In genomic region chr19:42052241-42052863, GRCh38 we compare ENCODE assay signal across 16 cellular contexts. TPM values are rescaled to one million over a fixed set of nuclear protein-coding genes. Genes with fewer than 3 reads are reported as not detected.
DNase-seq lines count a peak whose midpoint lies in the region; ATAC-seq, FAIRE-seq and TF ChIP-seq lines count a peak whose summit lies in the region.
"Had no signal": no experiment of that assay in that cellular context is flagged by ENCODE, and none has a peak within 500 bp of the region (broad histone marks: within the 10 kb centered on the region; RNA-seq: fewer than 3 reads in every experiment).

No MANE protein-coding gene starts in this region.

- peak overlapping the region; percentile 42; the same call in 1 of the 2 replicates for H4K8ac ChIP-seq in H1 (ENCODE audit: extremely low read depth, insufficient read depth, low read length)

- no peak for FAIRE-seq in H1 (lab: Jason Lieb, UNC)

- no peaks in the 10 kb centered on the region for H3K23me2 ChIP-seq in H1 (ENCODE audit: low read depth, low read length)

- H3K4me3 ChIP-seq in H1 (ENCODE audit: extremely low read depth in 1 of 4, insufficient read depth in 2 of 4, low read depth in 3 of 4, low read length in 4 of 4) (no peak overlapping the region), skin epidermis (no peak overlapping the region)
- H3K4me3 ChIP-seq: coronary artery, GM23248, prostate gland had no signal

- H3K9me3 ChIP-seq in H1 (ENCODE audit: insufficient read depth in 2 of 2, low read depth in 1 of 2, low read length in 1 of 2), result no peaks in the 10 kb centered on the region
- H3K9me3 ChIP-seq: prostate gland had no signal

- CTCF ChIA-PET in H1 (lab: Charles Lee; ENCODE audit: partially characterized antibody), result interaction anchor here (0.6 to 5.6 kb wide), 9 partner anchors 9 to 617 kb away, joined by 3 to 23 read pairs (median 4); no protein-coding TSS in a partner anchor

- TF ChIP-seq RAD21 in H1 (IDR thresholded peaks at IDR 0.05 in 1 of 2, conservative IDR thresholded peaks at IDR 0.05 in 1 of 2; ENCODE audit: low read depth in 2 of 2, low read length in 2 of 2), result no peak

- no peak for TF ChIP-seq POLR2A in H1 (IDR thresholded peaks at IDR 0.05; ENCODE audit: control extremely low read depth in 1 of 2, low read depth in 2 of 2, low read length in 2 of 2)

- no peak for ATAC-seq in activated T-cell treated with anti-CD3 and anti-CD28 coated beads, Interleukin-2, amount 50 U/mL, for 72 hours (replicated peaks in 1 of 2)
- ATAC-seq in activated T-cell treated with anti-CD3 and anti-CD28 coated beads, Interleukin-2, amount 50 U/mL, for 4 hours, result no peak
- no peak for ATAC-seq in GM21786 (IDR thresholded peaks at IDR 0.05; ENCODE audit: unreplicated experiment)
- ATAC-seq in HG02885 (IDR thresholded peaks at IDR 0.05; ENCODE audit: poor library complexity, unreplicated experiment), result no peak
- ATAC-seq: WTC11 had no signal

- H3K9me3 Mint-ChIP-seq in activated T-cell treated with anti-CD3 and anti-CD28 coated beads, Interleukin-2, amount 50 U/mL, for 72 hours, result no peaks in the 10 kb centered on the region
- H3K9me3 Mint-ChIP-seq in activated T-cell treated with anti-CD3 and anti-CD28 coated beads, Interleukin-2, amount 50 U/mL, for 4 hours, result no peaks in the 10 kb centered on the region
- H3K9me3 Mint-ChIP-seq: stimulated activated naive B cell treated with anti-CD40 and anti-IgM and Interleukin-4, amounts not matched to agents 10 μg/mL and 1 μg/mL and 100 μg/mL, for 72 hours; WTC11 had no signal

- H4K20me1 ChIP-seq in H1 (replicated peaks in 1 of 2; ENCODE audit: control insufficient read depth in 1 of 2, insufficient read depth in 2 of 2, low read length in 2 of 2), result peaks cover 0 to 16% of the 10 kb centered on the region in 2 experiments

- no peaks in the 10 kb centered on the region for H3K27me3 Mint-ChIP-seq in activated T-cell treated with anti-CD3 and anti-CD28 coated beads, Interleukin-2, amount 50 U/mL, for 72 hours (ENCODE audit: low read depth)
- H3K27me3 Mint-ChIP-seq in activated T-cell treated with anti-CD3 and anti-CD28 coated beads, Interleukin-2, amount 50 U/mL, for 4 hours (ENCODE audit: low read depth), result no peaks in the 10 kb centered on the region
- H3K27me3 Mint-ChIP-seq: stimulated activated naive B cell treated with anti-CD40 and anti-IgM and Interleukin-4, amounts not matched to agents 10 μg/mL and 1 μg/mL and 100 μg/mL, for 72 hours had no signal

- H3K27ac ChIP-seq in H1 (ENCODE audit: low read depth, low read length) (no peak overlapping the region), skin epidermis (peak overlapping the region in 11 of 21 experiments; percentile 1 to 78 (median 44))
- H3K27ac ChIP-seq: coronary artery, GM23248, HL-60, prostate gland had no signal

- WGBS in H1 (ENCODE audit: extremely low coverage in 1 of 2, insufficient coverage in 1 of 2, insufficient read length in 1 of 2, insufficient replicate concordance in 2 of 2, low coverage in 1 of 2, low lambda C conversion rate in 2 of 2, missing lambda C conversion rate in 1 of 2), 2 experiments, result 92% methylated on average over 10 of the region's 10 CpGs; no CpG with 5 or more reads in 1 of the 2 experiments

- H2BK20ac ChIP-seq in H1 (ENCODE audit: low read length), result no peak overlapping the region

- H3K4me1 ChIP-seq in H1 (replicated peaks in 1 of 4; ENCODE audit: control insufficient read depth in 3 of 4, insufficient read depth in 4 of 4, low read length in 3 of 4), result no peaks in the 10 kb centered on the region
- H3K4me1 ChIP-seq: prostate gland had no signal

- H3K18ac ChIP-seq in H1 (ENCODE audit: extremely low read depth, low read length), result no peak overlapping the region

- H4K91ac ChIP-seq in H1 (replicated peaks; ENCODE audit: insufficient read length, low read length), result no peak overlapping the region

- no peak overlapping the region for H3K9ac ChIP-seq in H1 (replicated peaks in 1 of 4; ENCODE audit: extremely low read depth in 1 of 4, low read depth in 3 of 4, low read length in 3 of 4)
- H3K9ac ChIP-seq: GM23248 had no signal

- peak overlapping the region; percentile 0 to 68 for H3K4me3 Mint-ChIP-seq in activated T-cell treated with anti-CD3 and anti-CD28 coated beads, Interleukin-2, amount 50 U/mL, for 72 hours
- H3K4me3 Mint-ChIP-seq in activated T-cell treated with anti-CD3 and anti-CD28 coated beads, Interleukin-2, amount 50 U/mL, for 4 hours, result no peak overlapping the region
- H3K4me3 Mint-ChIP-seq: stimulated activated naive B cell treated with anti-CD40 and anti-IgM and Interleukin-4, amounts not matched to agents 10 μg/mL and 1 μg/mL and 100 μg/mL, for 72 hours; WTC11 had no signal

- no peak for TF ChIP-seq EP300 in H1 (IDR thresholded peaks at IDR 0.05; ENCODE audit: borderline replicate concordance in 1 of 2, low read depth in 2 of 2, low read length in 2 of 2)

- peaks cover 25% of the 10 kb centered on the region for H3K4me1 Mint-ChIP-seq in activated T-cell treated with anti-CD3 and anti-CD28 coated beads, Interleukin-2, amount 50 U/mL, for 72 hours (ENCODE audit: low read depth)
- peaks cover 10% of the 10 kb centered on the region for H3K4me1 Mint-ChIP-seq in activated T-cell treated with anti-CD3 and anti-CD28 coated beads, Interleukin-2, amount 50 U/mL, for 4 hours (ENCODE audit: low read depth)
- H3K4me1 Mint-ChIP-seq: WTC11 had no signal

- no peaks in the 10 kb centered on the region for H3K27me3 ChIP-seq in H1 (replicated peaks in 1 of 4; ENCODE audit: control insufficient read depth in 3 of 4, extremely low read depth in 1 of 4, insufficient read depth in 3 of 4, low read length in 3 of 4)

- no peak overlapping the region for H2BK12ac ChIP-seq in H1 (ENCODE audit: low read depth, low read length)

- H4K5ac ChIP-seq in H1 (ENCODE audit: insufficient read length, low read depth, low read length), result no peak overlapping the region

- H2BK120ac ChIP-seq in H1 (replicated peaks; ENCODE audit: low read depth, low read length), result no peak overlapping the region

- no peak overlapping the region for H3K23ac ChIP-seq in H1 (ENCODE audit: insufficient read length)

- H2AFZ ChIP-seq in H1 (ENCODE audit: low read length), result no peak overlapping the region
- H2AFZ ChIP-seq: GM23248 had no signal

- H3K79me2 ChIP-seq in H1 (ENCODE audit: control insufficient read depth in 1 of 2, insufficient read depth in 2 of 2, low read length in 2 of 2), result no peaks in the 10 kb centered on the region

- H3K4ac ChIP-seq in H1 (replicated peaks; ENCODE audit: insufficient read length, low read depth, low read length), result no peak overlapping the region

- H3K4me2 ChIP-seq in H1 (ENCODE audit: insufficient read depth in 1 of 2, low read depth in 2 of 2, low read length in 2 of 2), result no peak overlapping the region

- no peak overlapping the region for H2BK15ac ChIP-seq in H1 (ENCODE audit: low read length)

- POLR2A ChIA-PET in H1 (lab: Charles Lee; ENCODE audit: partially characterized antibody), result interaction anchor here (0.6 to 2.1 kb wide), 6 partner anchors 8 to 74 kb away, joined by 3 to 7 read pairs (median 4); no protein-coding TSS in a partner anchor

- DNase-seq in activated T-cell treated with anti-CD3 and anti-CD28 coated beads, Interleukin-2, amount 50 U/mL, for 72 hours, result no peak
- no peak for DNase-seq in activated T-cell treated with anti-CD3 and anti-CD28 coated beads, Interleukin-2, amount 50 U/mL, for 4 hours
- DNase-seq in NCI-H524 (lab: John Stamatoyannopoulos, UW) (peak; percentile 98 to 100), H1 (ENCODE audit: low read depth in 1 of 2, low spot score in 2 of 2) (no peak), OCI-M2 (lab: John Stamatoyannopoulos, UW; ENCODE audit: unreplicated experiment) (no peak)
- DNase-seq: GM23248; NCI-H774; stimulated activated CD4-positive, alpha-beta T cell treated with anti-CD3 and anti-CD28 coated beads, Interleukin-4, amount 100 ng/mL, for 1 hour; stimulated activated naive B cell treated with anti-CD40 and anti-IgM and Interleukin-4, amounts not matched to agents 10 μg/mL and 1 μg/mL and 100 μg/mL, for 72 hours had no signal

- no peaks in the 10 kb centered on the region for H3K79me1 ChIP-seq in H1 (ENCODE audit: low read depth, low read length)

- no peak overlapping the region for H2AK5ac ChIP-seq in H1 (ENCODE audit: low read depth, low read length)

- H3K56ac ChIP-seq in H1 (replicated peaks; ENCODE audit: insufficient read length, low read depth, low read length), result no peak overlapping the region

- no peak overlapping the region for H2BK5ac ChIP-seq in H1 (ENCODE audit: low read depth, low read length)

- H3K14ac ChIP-seq in H1 (ENCODE audit: insufficient read length), result no peak overlapping the region

- TF ChIP-seq CTCF in H1 (IDR thresholded peaks at IDR 0.05; ENCODE audit: control extremely low read depth in 1 of 3, insufficient read depth in 1 of 3, low read depth in 1 of 3, low read length in 3 of 3), result no peak

- no peaks in the 10 kb centered on the region for H3K36me3 Mint-ChIP-seq in activated T-cell treated with anti-CD3 and anti-CD28 coated beads, Interleukin-2, amount 50 U/mL, for 72 hours (ENCODE audit: insufficient read depth in 2 of 2)
- no peaks in the 10 kb centered on the region for H3K36me3 Mint-ChIP-seq in activated T-cell treated with anti-CD3 and anti-CD28 coated beads, Interleukin-2, amount 50 U/mL, for 4 hours (ENCODE audit: insufficient read depth)
- H3K36me3 Mint-ChIP-seq: stimulated activated naive B cell treated with anti-CD40 and anti-IgM and Interleukin-4, amounts not matched to agents 10 μg/mL and 1 μg/mL and 100 μg/mL, for 72 hours had no signal

- H3K27ac Mint-ChIP-seq in activated T-cell treated with anti-CD3 and anti-CD28 coated beads, Interleukin-2, amount 50 U/mL, for 72 hours, result no peak overlapping the region
- H3K27ac Mint-ChIP-seq: stimulated activated naive B cell treated with anti-CD40 and anti-IgM and Interleukin-4, amounts not matched to agents 10 μg/mL and 1 μg/mL and 100 μg/mL, for 72 hours; WTC11 had no signal

- peaks cover 16 to 61% (median 53%) of the 10 kb centered on the region in 4 experiments for H3K36me3 ChIP-seq in H1 (ENCODE audit: control insufficient read depth in 2 of 4, insufficient read depth in 4 of 4, low read length in 3 of 4)
- H3K36me3 ChIP-seq: prostate gland had no signal

RNA-seq across cellular contexts. Expression of gene GRIK5, which starts 17.7 kb away (rescaled TPM):
- total RNA-seq in activated T-cell treated with anti-CD3 and anti-CD28 coated beads, Interleukin-2, amount 50 U/mL, for 72 hours, result 1 to 10 TPM; 1.1 to 3.8 TPM
- 1 to 10 TPM in 1 of 3 donors, under 1 TPM in 2; 0.49 to 1.1 (median 0.61) TPM for total RNA-seq in activated T-cell treated with anti-CD3 and anti-CD28 coated beads, Interleukin-2, amount 50 U/mL, for 4 hours
- 42.9 and 45.1 TPM in 2 replicates for total RNA-seq in H1 (2021; fragmentation: NEBNext Ultra II Directional; extraction: Animal tissue kit (Norgen Biotek cat#: 25700))
- 17.8 and 25.3 TPM in 2 replicates for polyA plus RNA-seq in H1 (2011; rRNA removed)
- 14.1 TPM for polyA plus RNA-seq in H1 (2011; cell fraction: cytosol; rRNA removed)
- polyA plus RNA-seq in H1 (2011; cell fraction: nucleus; rRNA removed), result 57.6 TPM
- polyA plus RNA-seq in H1 (2012, experiment 1 of 2), result 29.3 to 50.3 TPM (median 45.8 TPM) in 4 replicates
- 31.9 TPM for polyA plus RNA-seq in H1 (2012, experiment 2 of 2)
- 28.4 TPM for polyA plus RNA-seq in H1 (2013, experiment 1 of 2)
- 28.1 TPM for polyA plus RNA-seq in H1 (2013, experiment 2 of 2)
- 23.8 and 25.7 TPM in 2 replicates for polyA minus RNA-seq in H1 (2011; rRNA and poly(A)+ RNA removed)
- 22.3 TPM for polyA minus RNA-seq in H1 (2011; cell fraction: cytosol; rRNA and poly(A)+ RNA removed)
- polyA minus RNA-seq in H1 (2011; cell fraction: nucleus; rRNA and poly(A)+ RNA removed), result 21.2 TPM
- total RNA-seq: GM23248 had no signal
- polyA plus RNA-seq: GM23248 had no signal

RNA-seq across cellular contexts. Expression of gene ZNF574, which starts 23.6 kb away (rescaled TPM):
- total RNA-seq in activated T-cell treated with anti-CD3 and anti-CD28 coated beads, Interleukin-2, amount 50 U/mL, for 72 hours, result 10 to 100 TPM; 11.5 to 12.2 TPM
- total RNA-seq in activated T-cell treated with anti-CD3 and anti-CD28 coated beads, Interleukin-2, amount 50 U/mL, for 4 hours, result 10 to 100 TPM; 19.9 to 20.7 (median 20.6) TPM
- total RNA-seq in H1 (2021; fragmentation: NEBNext Ultra II Directional; extraction: Animal tissue kit (Norgen Biotek cat#: 25700)), result 27.0 and 28.6 TPM in 2 replicates
- polyA plus RNA-seq in H1 (2011; rRNA removed), result 38.8 and 53.8 TPM in 2 replicates
- 27.7 TPM for polyA plus RNA-seq in H1 (2011; cell fraction: cytosol; rRNA removed)
- 31.4 TPM for polyA plus RNA-seq in H1 (2011; cell fraction: nucleus; rRNA removed)
- 12.2 to 27.2 TPM (median 24.2 TPM) in 4 replicates for polyA plus RNA-seq in H1 (2012, experiment 1 of 2)
- 22.8 TPM for polyA plus RNA-seq in H1 (2012, experiment 2 of 2)
- polyA plus RNA-seq in H1 (2013, experiment 1 of 2), result 13.2 TPM
- 11.9 TPM for polyA plus RNA-seq in H1 (2013, experiment 2 of 2)
- polyA minus RNA-seq in H1 (2011; rRNA and poly(A)+ RNA removed), result 41.6 and 41.8 TPM in 2 replicates
- polyA minus RNA-seq in H1 (2011; cell fraction: cytosol; rRNA and poly(A)+ RNA removed), result 35.7 TPM
- polyA minus RNA-seq in H1 (2011; cell fraction: nucleus; rRNA and poly(A)+ RNA removed), result 29.8 TPM

RNA-seq across cellular contexts. Expression of gene ATP1A3, which starts 58.3 kb away (rescaled TPM):
- 1 to 10 TPM; 4.3 to 6.2 TPM for total RNA-seq in activated T-cell treated with anti-CD3 and anti-CD28 coated beads, Interleukin-2, amount 50 U/mL, for 72 hours
- total RNA-seq in activated T-cell treated with anti-CD3 and anti-CD28 coated beads, Interleukin-2, amount 50 U/mL, for 4 hours, result 1 to 10 TPM; 2.8 to 4.9 (median 3.7) TPM
- 35.8 and 41.2 TPM in 2 replicates for total RNA-seq in H1 (2021; fragmentation: NEBNext Ultra II Directional; extraction: Animal tissue kit (Norgen Biotek cat#: 25700))
- polyA plus RNA-seq in H1 (2011; rRNA removed), result 11.1 and 19.2 TPM in 2 replicates
- polyA plus RNA-seq in H1 (2011; cell fraction: cytosol; rRNA removed), result 5.9 TPM
- polyA plus RNA-seq in H1 (2011; cell fraction: nucleus; rRNA removed), result 20.8 TPM
- 30.8 to 45.2 TPM (median 38.2 TPM) in 4 replicates for polyA plus RNA-seq in H1 (2012, experiment 1 of 2)
- 33.0 TPM for polyA plus RNA-seq in H1 (2012, experiment 2 of 2)
- polyA plus RNA-seq in H1 (2013, experiment 1 of 2), result 44.9 TPM
- 43.1 TPM for polyA plus RNA-seq in H1 (2013, experiment 2 of 2)
- 24.6 and 27.9 TPM in 2 replicates for polyA minus RNA-seq in H1 (2011; rRNA and poly(A)+ RNA removed)
- polyA minus RNA-seq in H1 (2011; cell fraction: cytosol; rRNA and poly(A)+ RNA removed), result 20.7 TPM
- polyA minus RNA-seq in H1 (2011; cell fraction: nucleus; rRNA and poly(A)+ RNA removed), result 10.7 TPM

Comparison
In these comparisons a context has a peak if more than half of its experiments do, and no peak if none do; other contexts are left out.
1. DNase-seq: peak in NCI-H524 (2 of 2); none in activated T-cell treated with anti-CD3 and anti-CD28 coated beads, Interleukin-2, amount 50 U/mL, for 72 hours (0 of 2), activated T-cell treated with anti-CD3 and anti-CD28 coated beads, Interleukin-2, amount 50 U/mL, for 4 hours (single experiment), H1 (0 of 2) and OCI-M2 (single experiment).